In the genomic region with DNA sequence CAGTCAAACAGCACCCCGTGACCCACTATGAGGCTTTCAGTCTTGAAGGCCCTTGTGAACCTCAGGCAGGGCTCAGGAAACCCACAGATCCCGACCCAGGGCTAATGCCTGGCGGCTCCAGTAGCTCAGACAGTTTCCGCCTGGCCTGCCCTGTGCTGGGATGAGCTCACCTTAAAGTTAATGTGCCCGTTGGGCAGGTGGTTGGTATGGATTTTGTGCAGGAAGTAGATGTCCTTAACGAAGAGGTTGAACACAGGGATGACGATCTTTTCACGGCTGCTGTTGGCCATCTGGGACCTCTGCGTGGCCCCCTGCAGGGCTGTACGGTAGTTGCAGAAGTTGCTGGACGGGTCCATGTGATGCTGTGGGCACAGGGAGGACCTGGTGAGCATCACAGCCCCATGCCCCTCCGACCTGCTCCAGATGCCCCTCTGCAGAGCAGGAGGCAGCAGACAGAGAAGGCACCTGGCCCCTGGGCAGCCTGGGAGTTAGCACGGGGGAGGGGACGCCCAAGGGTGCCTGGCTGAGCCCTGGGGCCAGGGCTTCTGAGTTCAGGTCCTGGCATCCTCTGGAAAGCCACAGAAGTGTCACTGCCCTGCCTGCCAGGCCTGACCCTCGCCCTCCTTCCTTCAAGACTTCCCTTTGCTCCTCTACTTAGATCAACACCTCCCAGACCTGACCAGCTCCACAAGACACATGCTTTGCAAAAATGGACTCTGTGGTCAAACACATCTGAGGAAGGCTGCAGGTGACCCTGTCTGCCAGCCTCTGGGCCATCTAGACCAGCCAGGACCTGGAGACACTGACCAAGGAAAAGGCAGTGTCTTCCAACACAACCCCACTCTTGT, we compare ENCODE assay signal across 8 cellular contexts. TPM values are rescaled to one million over a fixed set of nuclear protein-coding genes. Genes with fewer than 3 reads are reported as not detected.
DNase-seq lines count a peak whose midpoint lies in the region; ATAC-seq, FAIRE-seq and TF ChIP-seq lines count a peak whose summit lies in the region.

No MANE protein-coding gene starts in this region.

- H3K4me1 ChIP-seq in HCT116 (ENCODE audit: control insufficient read depth in 1 of 2, insufficient read depth in 2 of 2, low read length in 2 of 2) (peaks cover 5 to 13% of the 10 kb centered on the region in 2 experiments; a peak in 2 of 4 replicates), HepG2 (ENCODE audit: insufficient read depth, low read length) (no peaks in the 10 kb centered on the region)

- H3K9me3 Mint-ChIP-seq in WTC11: no peaks in the 10 kb centered on the region

- H3K9ac ChIP-seq in HCT116 (ENCODE audit: low read length): no peak overlapping the region
- H3K9ac ChIP-seq in HepG2 (ENCODE audit: insufficient read depth, low read depth, low read length): no peak overlapping the region

- CTCF ChIA-PET in HCT116 (lab: Charles Lee): no interaction called here
- CTCF ChIA-PET in WTC11 (lab: Charles Lee): interaction anchor here (0.7 kb wide), 1 partner anchor 93 kb away, joined by 3 read pairs; no protein-coding TSS in a partner anchor
- CTCF ChIA-PET in HepG2 (lab: Yijun Ruan, JAX; ENCODE audit: low intra/inter-chr PET ratio, low total read pairs): no interaction called here

- in situ Hi-C loops in HepG2 (cut with HindIII; ENCODE audit: extremely low pct_ligation_motif_present, low pct_unique_long_range_greater_than_20kb): no loop called here

- H3K4me1 Mint-ChIP-seq in WTC11: peaks cover 5% of the 10 kb centered on the region

- H3K9me3 ChIP-seq in HCT116 (ENCODE audit: control insufficient read depth in 1 of 2, insufficient read depth in 1 of 2, low read depth in 1 of 2, low read length in 2 of 2) (no peaks in the 10 kb centered on the region), HepG2 (ENCODE audit: low read length) (no peaks in the 10 kb centered on the region)

- no peaks in the 10 kb centered on the region for H4K20me1 ChIP-seq in HCT116 (ENCODE audit: insufficient read depth)
- H4K20me1 ChIP-seq in HepG2 (ENCODE audit: insufficient read depth, low read length): no peaks in the 10 kb centered on the region

- POLR2A ChIA-PET in HCT116 (lab: Charles Lee) (interaction anchor here (0.6 kb wide), 1 partner anchor 543 kb away, joined by 3 read pairs; no protein-coding TSS in a partner anchor), WTC11 (lab: Charles Lee) (no interaction called here), HepG2 (lab: Yijun Ruan, JAX) (no interaction called here)

- WGBS in HepG2 (ENCODE audit: low lambda C conversion rate): 19% methylated on average over 8 of the region's 15 CpGs

- no peaks in the 10 kb centered on the region for H3K27me3 ChIP-seq in HCT116 (ENCODE audit: insufficient read depth, low read length)
- peaks cover 0 to 4% of the 10 kb centered on the region in 2 experiments; a peak in 3 of 5 replicates for H3K27me3 ChIP-seq in HepG2 (ENCODE audit: control insufficient read depth in 1 of 2, insufficient read depth in 2 of 2, low read length in 2 of 2)

- no peak overlapping the region for H3K4me3 Mint-ChIP-seq in WTC11

- 0 out of 2 replicates have a peak, but pooled peaks have one; percentile 13 for TF ChIP-seq RAD21 in HCT116 (IDR thresholded peaks at IDR 0.05; ENCODE audit: low read depth)
- TF ChIP-seq RAD21 in HepG2 (CRISPR knock-in tag; IDR thresholded peaks at IDR 0.05): no peak

- RAD21 ChIA-PET in HCT116 (lab: Charles Lee; ENCODE audit: low non-redundant PET in 1 of 2, low total read pairs in 2 of 2, uncharacterized antibody in 2 of 2, unreplicated experiment in 2 of 2): no interaction called here

- intact Hi-C loops in HCT116 (cut with micrococcal nuclease): no loop called here
- intact Hi-C loops in HepG2 (cut with micrococcal nuclease; ENCODE audit: unreplicated experiment): no loop called here

- no peaks in the 10 kb centered on the region for H3K9me2 ChIP-seq in HCT116 (ENCODE audit: insufficient read depth)

- H3K27me3 Mint-ChIP-seq in WTC11 (ENCODE audit: low read depth): no peaks in the 10 kb centered on the region

- no peak for FAIRE-seq in HepG2 (lab: Jason Lieb, UNC)
- FAIRE-seq in RCC 7860 (lab: Jason Lieb, UNC): no peak

- H3K79me2 ChIP-seq in HCT116 (ENCODE audit: insufficient read depth, low read length): no peaks in the 10 kb centered on the region
- H3K79me2 ChIP-seq in HepG2 (ENCODE audit: insufficient read depth, low read length): no peaks in the 10 kb centered on the region

- H2AFZ ChIP-seq in HCT116 (ENCODE audit: low read depth, low read length, poor library complexity, severe bottlenecking) (no peak overlapping the region), HepG2 (ENCODE audit: low read length) (no peak overlapping the region)

- no peak overlapping the region for H3K27ac Mint-ChIP-seq in WTC11

- peak; percentile 43 for DNase-seq in CD1c-positive myeloid dendritic cell (ENCODE audit: extremely low spot score)
- DNase-seq in HCT116 (ENCODE audit: low read depth, low spot score): no peak
- peak; percentile 49 for DNase-seq in WTC11 (ENCODE audit: low spot score)
- DNase-seq in HepG2 (ENCODE audit: low spot score): peak; percentile 18
- DNase-seq in NCI-H1694 (lab: John Stamatoyannopoulos, UW): no peak
- no peak for DNase-seq in substantia nigra (lab: John Stamatoyannopoulos, UW)
- DNase-seq in RCC 7860 (ENCODE audit: low spot score): no peak

- H3K36me3 ChIP-seq in HCT116 (ENCODE audit: control insufficient read depth in 1 of 2, insufficient read depth in 2 of 2, low read length in 2 of 2) (peaks cover 21 to 22% of the 10 kb centered on the region in 2 experiments; a peak in 3 of 4 replicates), HepG2 (replicated peaks in 1 of 2; ENCODE audit: control insufficient read depth in 1 of 2, insufficient read depth in 2 of 2, low read length in 2 of 2) (no peaks in the 10 kb centered on the region)

- H3K4me2 ChIP-seq in HCT116 (ENCODE audit: low read length): no peak overlapping the region
- peak overlapping the region; percentile 43; the same call in 1 of the 2 replicates for H3K4me2 ChIP-seq in HepG2 (ENCODE audit: low read depth, low read length)

- BruUV-seq in HCT116 (replicated peaks; lab: Mats Ljungman, UMichigan) (no TSS peak), HepG2 (replicated peaks; lab: Mats Ljungman, UMichigan) (no TSS peak)

- no peak overlapping the region for H3K27ac ChIP-seq in HCT116 (ENCODE audit: low read depth, low read length)
- H3K27ac ChIP-seq in HepG2 (ENCODE audit: extremely low read length, insufficient read depth, low read length): no peak overlapping the region
- H3K27ac ChIP-seq in substantia nigra (ENCODE audit: low read depth, low read length, poor library complexity, severe bottlenecking): no peak overlapping the region

- TF ChIP-seq CTCF in HCT116 (IDR thresholded peaks at IDR 0.05 in 2 of 3, conservative IDR thresholded peaks at IDR 0.05 in 1 of 3; ENCODE audit: borderline replicate concordance in 1 of 3, insufficient read depth in 1 of 3, low read depth in 2 of 3, low read length in 2 of 3) (peak in 2 of 3 experiments; percentile 51 to 61; a peak in 4 of 6 replicates), WTC11 (IDR thresholded peaks at IDR 0.05) (peak; percentile 11; the same call in 1 of the 2 replicates), HepG2 (CRISPR knock-in tag; IDR thresholded peaks at IDR 0.05) (peak; percentile 51)

- no peak for ATAC-seq in HCT116
- ATAC-seq in WTC11: no peak
- peak; percentile 79 for ATAC-seq in HepG2
- ATAC-seq in HG03159 (IDR thresholded peaks at IDR 0.05; ENCODE audit: unreplicated experiment): no peak

- TF ChIP-seq EP300 in HepG2 (IDR thresholded peaks at IDR 0.05; ENCODE audit: low read depth in 2 of 2, low read length in 2 of 2) (no peak), HepG2 (CRISPR knock-in tag; IDR thresholded peaks at IDR 0.05; ENCODE audit: borderline replicate concordance) (no peak)

- H3K4me3 ChIP-seq in HCT116 (replicated peaks in 1 of 2; ENCODE audit: low read depth in 1 of 2, low read length in 2 of 2): no peak overlapping the region
- peak overlapping the region in 1 of 3 experiments; percentile 11; a peak in 1 of 6 replicates for H3K4me3 ChIP-seq in HepG2 (replicated peaks in 1 of 3; ENCODE audit: insufficient read depth in 1 of 3, low read depth in 2 of 3, low read length in 3 of 3)

- TF ChIP-seq POLR2A in HCT116 (IDR thresholded peaks at IDR 0.05; ENCODE audit: borderline replicate concordance, extremely low read depth, insufficient read depth, insufficient read length) (no peak), HepG2 (IDR thresholded peaks at IDR 0.05; ENCODE audit: insufficient read depth in 1 of 2, low read depth in 2 of 2, low read length in 2 of 2) (no peak)

- H3K36me3 Mint-ChIP-seq in WTC11: peaks cover 43% of the 10 kb centered on the region

TF ChIP-seq in HCT116, 20 proteins besides CTCF, POLR2A, EP300 and RAD21 (continues in another document):
- no peak for TF ChIP-seq EZH2 (IDR thresholded peaks at IDR 0.05)
- no peak for TF ChIP-seq ZFX (IDR thresholded peaks at IDR 0.05)

TF ChIP-seq in WTC11, 78 proteins besides CTCF, POLR2A, EP300 and RAD21 (continues in another document):
- no peak for TF ChIP-seq SMAD3 (CRISPR knock-in tag; IDR thresholded peaks at IDR 0.05; ENCODE audit: borderline replicate concordance)

TF ChIP-seq in HepG2, 621 proteins besides CTCF, POLR2A, EP300 and RAD21 (continues in another document):
- TF ChIP-seq BRCA1 (CRISPR knock-in tag; IDR thresholded peaks at IDR 0.05): no peak

RNA-seq across cellular contexts. Expression of a gene that starts 59.8 kb away (rescaled TPM):
- total RNA-seq in HCT116 (2021; ENCODE audit: unreplicated experiment) (9.9 TPM), WTC11 (2021) (5.1 to 5.7 TPM (median 5.2 TPM) in 3 replicates), HepG2 (2016; rRNA removed; fragmentation: Illumina TruSeq; extraction: Trizol) (3.3 and 3.6 TPM in 2 replicates)
- 3.7 and 5.1 TPM in 2 replicates for polyA plus RNA-seq in HCT116 (2012)
- 9.3 and 11.5 TPM in 2 replicates for total RNA-seq in HepG2 (2016; cell fraction: cytosol; rRNA removed; fragmentation: Illumina TruSeq; extraction: Trizol; ENCODE audit: low read depth)
- total RNA-seq in HepG2 (2016; cell fraction: insoluble cytoplasmic fraction; rRNA removed; fragmentation: Illumina TruSeq; extraction: Trizol): 3.5 and 3.7 TPM in 2 replicates
- 9.4 and 11.4 TPM in 2 replicates for total RNA-seq in HepG2 (2016; cell fraction: membrane; rRNA removed; fragmentation: Illumina TruSeq; extraction: Trizol)
- total RNA-seq in HepG2 (2016; cell fraction: nucleus; rRNA removed; fragmentation: Illumina TruSeq; extraction: Trizol): 4.3 and 4.5 TPM in 2 replicates
- 7.1 and 8.2 TPM in 2 replicates for polyA plus RNA-seq in HepG2 (2011; rRNA removed)
- 3.4 and 6.9 TPM in 2 replicates for polyA plus RNA-seq in HepG2 (2011; cell fraction: cytosol; rRNA removed)
- 5.3 and 8.7 TPM in 2 replicates for polyA plus RNA-seq in HepG2 (2011; cell fraction: nucleus; rRNA removed)
- 5.8 and 10.3 TPM in 2 replicates for polyA plus RNA-seq in HepG2 (2012)
- polyA plus RNA-seq in HepG2 (2016; cell fraction: cytosol; fragmentation: Illumina TruSeq; extraction: Trizol; ENCODE audit: low read depth): 1.3 and 1.5 TPM in 2 replicates
- 5.7 TPM in 2 replicates for polyA plus RNA-seq in HepG2 (2016; cell fraction: insoluble cytoplasmic fraction; fragmentation: Illumina TruSeq; extraction: Trizol; ENCODE audit: low read depth)
- polyA plus RNA-seq in HepG2 (2016; cell fraction: membrane; fragmentation: Illumina TruSeq; extraction: Trizol; ENCODE audit: low read depth): 3.9 and 4.4 TPM in 2 replicates
- 10.6 and 11.0 TPM in 2 replicates for polyA plus RNA-seq in HepG2 (2016; cell fraction: nucleus; fragmentation: Illumina TruSeq; extraction: Trizol; ENCODE audit: insufficient read depth, low read depth)
- polyA minus RNA-seq in HepG2 (2011; rRNA and poly(A)+ RNA removed; ENCODE audit: low replicate concordance): 3.1 and 4.4 TPM in 2 replicates
- polyA minus RNA-seq in HepG2 (2011; cell fraction: cytosol; rRNA and poly(A)+ RNA removed): 5.9 and 8.1 TPM in 2 replicates
- polyA minus RNA-seq in HepG2 (2011; cell fraction: nucleus; rRNA and poly(A)+ RNA removed): 8.2 and 10.3 TPM in 2 replicates

Comparison
In these comparisons a context has a peak if more than half of its experiments do, and no peak if none do; other contexts are left out.
1. DNase-seq: peak in CD1c-positive myeloid dendritic cell (single experiment), WTC11 (single experiment) and HepG2 (single experiment); none in HCT116 (single experiment), NCI-H1694 (single experiment), substantia nigra (0 of 49) and RCC 7860 (single experiment).
2. Peak in every context shown above with its lines, with median percentiles within 50 percentile points of each other: CTCF ChIP-seq.